In the genomic region with DNA sequence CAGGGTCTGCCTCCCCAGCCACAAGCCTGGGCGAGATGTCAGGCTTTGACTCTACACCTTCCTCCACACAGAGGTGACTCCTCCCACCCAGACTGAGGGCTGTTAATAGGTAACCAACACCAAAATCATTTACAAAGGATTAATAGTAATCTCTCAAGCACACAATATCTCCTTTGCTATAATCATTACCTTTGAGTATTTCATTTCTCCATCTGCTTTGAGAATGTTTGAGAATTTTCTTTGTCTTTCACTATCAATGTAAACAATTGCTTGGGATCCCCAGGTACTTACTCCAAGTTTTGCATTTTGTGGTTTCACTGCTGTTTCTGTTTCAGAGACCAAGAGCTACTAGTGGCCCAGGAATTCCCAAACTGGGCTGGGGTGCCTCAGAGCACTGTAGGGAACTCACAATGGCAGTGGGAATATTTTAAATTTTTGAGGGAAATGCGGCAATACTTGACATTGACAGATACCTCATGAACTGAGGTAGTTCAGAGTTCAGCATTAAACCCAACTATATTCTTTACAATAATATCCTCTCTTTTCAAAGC, we compare ENCODE assay signal across 13 cellular contexts.
DNase-seq lines count a peak whose midpoint lies in the region; ATAC-seq and TF ChIP-seq lines count a peak whose summit lies in the region.
"Had no signal": no experiment of that assay in that cellular context is flagged by ENCODE, and none has a peak within 500 bp of the region (broad histone marks: within the 10 kb centered on the region; RNA-seq: fewer than 3 reads in every experiment).

No MANE protein-coding gene starts in this region.

- H2BK120ac ChIP-seq in mesendoderm (ENCODE audit: low read depth, low read length) = no peak overlapping the region

- H3K9me3 ChIP-seq in upper lobe of left lung = no peaks in the 10 kb centered on the region
- H3K9me3 ChIP-seq: mucosa of descending colon, transverse colon had no signal

- H3K4me1 Mint-ChIP-seq in activated T-cell treated with anti-CD3 and anti-CD28 coated beads, Interleukin-2, amount 50 U/mL, for 4 hours (ENCODE audit: low read depth) = no peaks in the 10 kb centered on the region

- no peak overlapping the region for H4K8ac ChIP-seq in mesendoderm (ENCODE audit: low read depth, low read length)

- no peak overlapping the region for H3K23ac ChIP-seq in mesendoderm (ENCODE audit: low read length)

- H3K18ac ChIP-seq in mesendoderm (ENCODE audit: low read length) = no peak overlapping the region

- H3K27me3 ChIP-seq in mesendoderm (ENCODE audit: insufficient read depth, low read length, poor library complexity) (no peaks in the 10 kb centered on the region), upper lobe of left lung (no peaks in the 10 kb centered on the region)
- H3K27me3 ChIP-seq: transverse colon had no signal

- no peak for TF ChIP-seq POLR2A in upper lobe of left lung (IDR thresholded peaks at IDR 0.05)

- ATAC-seq in GM19023 (IDR thresholded peaks at IDR 0.05; ENCODE audit: unreplicated experiment) (peak; percentile 69), HG02588 (IDR thresholded peaks at IDR 0.05; ENCODE audit: unreplicated experiment) (peak; percentile 80), HG03521 (IDR thresholded peaks at IDR 0.05; ENCODE audit: unreplicated experiment) (peak; percentile 68), upper lobe of left lung (ENCODE audit: low FRiP score in 2 of 2) (no peak)
- no peak for ATAC-seq in activated T-cell treated with anti-CD3 and anti-CD28 coated beads, Interleukin-2, amount 50 U/mL, for 4 hours
- ATAC-seq: mucosa of descending colon had no signal

- H2BK5ac ChIP-seq in mesendoderm (ENCODE audit: low read length) = peak overlapping the region; percentile 10

- no peaks in the 10 kb centered on the region for H3K36me3 Mint-ChIP-seq in activated T-cell treated with anti-CD3 and anti-CD28 coated beads, Interleukin-2, amount 50 U/mL, for 4 hours (ENCODE audit: insufficient read depth)

- no peak for TF ChIP-seq EP300 in upper lobe of left lung (IDR thresholded peaks at IDR 0.05)

- no peaks in the 10 kb centered on the region for H3K79me1 ChIP-seq in mesendoderm (ENCODE audit: low read length)

- H4K5ac ChIP-seq in mesendoderm (ENCODE audit: low read length) = no peak overlapping the region

- H3K4me1 ChIP-seq in mesendoderm (ENCODE audit: control insufficient read depth, low read depth, low read length) = peaks cover 9% of the 10 kb centered on the region
- no peaks in the 10 kb centered on the region for H3K4me1 ChIP-seq in upper lobe of left lung
- H3K4me1 ChIP-seq: transverse colon had no signal

- WGBS in mesendoderm (ENCODE audit: extremely low coverage, insufficient coverage, low lambda C conversion rate) = no CpG with 5 or more reads among the region's 2 CpGs
- WGBS in upper lobe of left lung, 2 donors = 52 to 69% methylated on average over 2 of the region's 2 CpGs

- H3K27ac ChIP-seq in mesendoderm (ENCODE audit: low read depth, low read length) (peak overlapping the region; percentile 63), upper lobe of left lung (no peak overlapping the region)
- H3K27ac ChIP-seq: transverse colon had no signal

- H2BK15ac ChIP-seq in mesendoderm (replicated peaks; ENCODE audit: low read depth) = no peak overlapping the region

- no peak overlapping the region for H3K56ac ChIP-seq in mesendoderm (ENCODE audit: low read length)

- no peaks in the 10 kb centered on the region for H3K36me3 ChIP-seq in mesendoderm (ENCODE audit: control insufficient read depth, insufficient read depth, low read length)
- no peaks in the 10 kb centered on the region for H3K36me3 ChIP-seq in upper lobe of left lung
- H3K36me3 ChIP-seq: transverse colon had no signal

- no peak overlapping the region for H3K4me3 ChIP-seq in mesendoderm (ENCODE audit: low read length)
- H3K4me3 ChIP-seq in upper lobe of left lung = no peak overlapping the region
- H3K4me3 ChIP-seq: mucosa of descending colon, transverse colon had no signal

- no peaks in the 10 kb centered on the region for H3K9me3 Mint-ChIP-seq in activated T-cell treated with anti-CD3 and anti-CD28 coated beads, Interleukin-2, amount 50 U/mL, for 4 hours

- no peak overlapping the region for H2AK5ac ChIP-seq in mesendoderm (ENCODE audit: low read length)

- no peaks in the 10 kb centered on the region for H3K79me2 ChIP-seq in mesendoderm (ENCODE audit: control insufficient read depth, insufficient read depth, low read length)

- peak; percentile 61 for DNase-seq in mesendoderm
- no peak for DNase-seq in upper lobe of left lung
- DNase-seq in NCI-H2081 treated with DMSO at 0.1 percent for 48 hours (lab: John Stamatoyannopoulos, UW) = no peak
- no peak for DNase-seq in activated T-cell treated with anti-CD3 and anti-CD28 coated beads, Interleukin-2, amount 50 U/mL, for 4 hours
- no peak for DNase-seq in NCI-H1930 (lab: John Stamatoyannopoulos, UW)
- DNase-seq: activated CD8-positive, alpha-beta memory T cell treated with anti-CD3 and anti-CD28 coated beads for 24 hours; mucosa of descending colon; NCI-H2029 treated with DMSO at 0.1 percent for 48 hours; stimulated activated CD4-positive, alpha-beta T cell treated with anti-CD3 and anti-CD28 coated beads, Interleukin-2, amount 100 ng/mL, for 24 hours; transverse colon had no signal

- H3K27me3 Mint-ChIP-seq in activated T-cell treated with anti-CD3 and anti-CD28 coated beads, Interleukin-2, amount 50 U/mL, for 4 hours (ENCODE audit: low read depth) = peaks cover 9% of the 10 kb centered on the region

- no peak overlapping the region for H3K4me3 Mint-ChIP-seq in activated T-cell treated with anti-CD3 and anti-CD28 coated beads, Interleukin-2, amount 50 U/mL, for 4 hours

- TF ChIP-seq CTCF in upper lobe of left lung (IDR thresholded peaks at IDR 0.05) = no peak

- H3K4ac ChIP-seq in mesendoderm (ENCODE audit: low read depth, low read length) = no peak overlapping the region

- no peak overlapping the region for H3K4me2 ChIP-seq in mesendoderm (ENCODE audit: low read length)

- no peak overlapping the region for H3K9ac ChIP-seq in mesendoderm (ENCODE audit: low read length)

Comparison
In these comparisons a context has a peak if more than half of its experiments do, and no peak if none do; other contexts are left out.
1. ATAC-seq: peak in GM19023 (single experiment), HG02588 (single experiment) and HG03521 (single experiment); none in upper lobe of left lung (0 of 2) and activated T-cell treated with anti-CD3 and anti-CD28 coated beads, Interleukin-2, amount 50 U/mL, for 4 hours (0 of 2).